Comparison of ENCODE assay signal across 11 cellular contexts in the genomic region with DNA sequence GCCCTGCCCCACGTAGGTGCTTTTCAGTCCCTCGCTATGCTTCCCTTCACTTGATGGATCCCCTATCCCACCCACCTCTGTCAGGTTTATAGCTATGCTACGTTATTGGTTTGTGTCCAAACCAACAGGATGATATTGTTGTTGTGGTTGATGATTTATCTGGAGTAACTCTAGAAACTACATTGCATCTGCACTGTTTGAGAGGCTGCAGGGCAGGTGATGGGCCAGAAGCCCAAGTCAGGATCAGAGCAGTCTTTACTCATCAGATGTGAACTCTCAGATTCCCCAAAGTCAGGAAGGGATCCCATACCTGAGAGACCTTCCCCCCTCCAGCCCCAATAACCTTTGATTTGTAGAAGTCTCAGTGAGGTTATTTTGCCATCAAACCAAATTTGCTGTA. TPM values are rescaled to one million over a fixed set of nuclear protein-coding genes. Genes with fewer than 3 reads are reported as not detected.
"Had no signal": no experiment of that assay in that cellular context is flagged by ENCODE, and none has a peak within 500 bp of the region (broad histone marks: within the 10 kb centered on the region; RNA-seq: fewer than 3 reads in every experiment).

No MANE protein-coding gene starts in this region.

- ATAC-seq: HCT116, HepG2 had no signal

- DNase-seq: GM23248, GOT3, H7, HFFc6, KBM-7 had no signal

- H3K4me1 Mint-ChIP-seq: IgD-negative memory B cell had no signal

- H3K27ac ChIP-seq: GM23248, HL-60 had no signal

- H3K9ac ChIP-seq: GM23248 had no signal

- H2AFZ ChIP-seq: GM23248 had no signal

- H3K4me3 ChIP-seq: GM23248, HAP-1 had no signal

- H3K36me3 ChIP-seq: HAP-1 had no signal

- FAIRE-seq: HepG2 had no signal

- H3K9me3 ChIP-seq: HAP-1 had no signal

- H3K27ac Mint-ChIP-seq: HFFc6, IgD-negative memory B cell had no signal

- H3K4me3 Mint-ChIP-seq: HFFc6, IgD-negative memory B cell had no signal

- H3K9me3 Mint-ChIP-seq: HFFc6 had no signal

- H3K27me3 Mint-ChIP-seq: IgD-negative memory B cell had no signal

RNA-seq across cellular contexts. Expression of gene ARX, which starts 34.7 kb away (rescaled TPM):
- total RNA-seq: GM23248, H4, H7, HepG2, HFFc6 had no signal
- polyA plus RNA-seq: GM23248, HepG2, IgD-negative memory B cell had no signal
